15 cellular contexts compared by ENCODE assay signal in genomic region chr3:30341851-30342250, GRCh38.
DNase-seq lines count a peak whose midpoint lies in the region; ATAC-seq, FAIRE-seq and TF ChIP-seq lines count a peak whose summit lies in the region.
"Had no signal": no experiment of that assay in that cellular context is flagged by ENCODE, and none has a peak within 500 bp of the region (broad histone marks: within the 10 kb centered on the region; RNA-seq: fewer than 3 reads in every experiment).

No MANE protein-coding gene starts in this region.

- no peak for TF ChIP-seq POLR2A in heart left ventricle (IDR thresholded peaks at IDR 0.05)

- DNase-seq in heart left ventricle: no peak
- no peak for DNase-seq in Right ventricle myocardium superior
- no peak for DNase-seq in astrocyte (ENCODE audit: low read depth)
- DNase-seq in thoracic aorta (ENCODE audit: low spot score): no peak
- DNase-seq in WTC11 (ENCODE audit: low spot score): no peak
- DNase-seq in midbrain (lab: John Stamatoyannopoulos, UW): no peak
- DNase-seq: activated B cell treated with CpG ODN at 0.5 μM for 24 hours; left ventricle myocardium superior; NCI-H1092 treated with DMSO at 0.1 percent for 48 hours; retina; stimulated activated naive CD4-positive, alpha-beta T cell had no signal

- H3K79me2 ChIP-seq in astrocyte (ENCODE audit: insufficient read depth, low read length): no peaks in the 10 kb centered on the region

- intact Hi-C loops in heart left ventricle (cut with DNase I): loop anchor here in 3 of 10 donors (5.0 to 10.0 kb wide), 5 partner anchors 55 to 353 kb away; partner anchors contain the start of gene TGFBR2 (in 1 of the 3)
- intact Hi-C loops in Right ventricle myocardium superior (cut with DNase I): no loop called here

- CTCF ChIA-PET in WTC11 (lab: Charles Lee): no interaction called here

- peak overlapping the region; percentile 31 for H3K4me2 ChIP-seq in astrocyte (ENCODE audit: low read length)

- H3K9me3 Mint-ChIP-seq in astrocyte (ENCODE audit: unreplicated experiment) (no peaks in the 10 kb centered on the region), WTC11 (peaks cover 11% of the 10 kb centered on the region)

- no peak for ATAC-seq in heart left ventricle
- ATAC-seq in Right ventricle myocardium superior (ENCODE audit: poor library complexity): no peak
- ATAC-seq in thoracic aorta (ENCODE audit: insufficient number of reproducible peaks, low FRiP score, low read depth): no peak
- no peak for ATAC-seq in WTC11
- no peak for ATAC-seq in GM21825 (IDR thresholded peaks at IDR 0.05; ENCODE audit: unreplicated experiment)
- ATAC-seq: natural killer cell treated with Interleukin-12 subunit alpha and Interleukin-12 subunit beta and Interleukin-15 and Interleukin-18, amount 100 ng/mL, for 72 hours had no signal

- H3K9me3 ChIP-seq in heart left ventricle (no peaks in the 10 kb centered on the region), astrocyte (ENCODE audit: insufficient read depth, low read depth, low read length) (no peaks in the 10 kb centered on the region), muscle layer of colon (ENCODE audit: low read length) (no peaks in the 10 kb centered on the region), thoracic aorta (no peaks in the 10 kb centered on the region)
- H3K9me3 ChIP-seq: adrenal gland had no signal

- H3K4me1 Mint-ChIP-seq in astrocyte (ENCODE audit: low read depth, unreplicated experiment) (peaks cover 28% of the 10 kb centered on the region), WTC11 (peaks cover 13% of the 10 kb centered on the region)
- H3K4me1 Mint-ChIP-seq: activated B cell treated with CpG ODN at 0.5 μM for 24 hours had no signal

- peak; percentile 23 for FAIRE-seq in astrocyte (lab: Jason Lieb, UNC)

- H3K9ac ChIP-seq in astrocyte (ENCODE audit: low read length) (no peak overlapping the region), muscle layer of colon (ENCODE audit: low read length) (no peak overlapping the region)

- no peak for TF ChIP-seq CTCF in heart left ventricle (IDR thresholded peaks at IDR 0.05)
- TF ChIP-seq CTCF in astrocyte (IDR thresholded peaks at IDR 0.05; ENCODE audit: insufficient read depth, low read depth, low read length): no peak
- no peak for TF ChIP-seq CTCF in thoracic aorta (IDR thresholded peaks at IDR 0.05)
- no peak for TF ChIP-seq CTCF in WTC11 (IDR thresholded peaks at IDR 0.05)

- no peaks in the 10 kb centered on the region for H4K20me1 ChIP-seq in astrocyte (ENCODE audit: insufficient read depth, low read length)

- H3K27ac ChIP-seq in heart left ventricle (peak overlapping the region in 10 of 12 donors; percentile 6 to 70 (median 52)), astrocyte (ENCODE audit: low read depth, low read length) (peak overlapping the region; percentile 68), muscle layer of colon (ENCODE audit: low read depth, low read length) (peak overlapping the region; percentile 3), thoracic aorta (peak overlapping the region; percentile 40 to 80)

- no peaks in the 10 kb centered on the region for H3K36me3 ChIP-seq in heart left ventricle
- no peaks in the 10 kb centered on the region for H3K36me3 ChIP-seq in astrocyte (ENCODE audit: insufficient read depth, low read length)
- no peaks in the 10 kb centered on the region for H3K36me3 ChIP-seq in muscle layer of colon (ENCODE audit: insufficient read depth, low read length)
- H3K36me3 ChIP-seq in thoracic aorta: no peaks in the 10 kb centered on the region
- H3K36me3 ChIP-seq: adrenal gland had no signal

- 88 to 93% (median 92%) methylated on average over 1 of the region's 1 CpG for WGBS in heart left ventricle, 4 donors

- H3K4me3 Mint-ChIP-seq in astrocyte (ENCODE audit: unreplicated experiment) (no peak overlapping the region), WTC11 (no peak overlapping the region)
- H3K4me3 Mint-ChIP-seq: activated B cell treated with CpG ODN at 0.5 μM for 24 hours; natural killer cell treated with Interleukin-12 subunit alpha and Interleukin-12 subunit beta and Interleukin-15 and Interleukin-18, amount 100 ng/mL, for 72 hours had no signal

- no peaks in the 10 kb centered on the region for H3K36me3 Mint-ChIP-seq in astrocyte (ENCODE audit: low read depth, unreplicated experiment)
- peaks cover 5% of the 10 kb centered on the region; the same call in 1 of the 2 replicates for H3K36me3 Mint-ChIP-seq in WTC11

- H3K27me3 ChIP-seq in heart left ventricle (no peaks in the 10 kb centered on the region), astrocyte (ENCODE audit: insufficient read depth, low read length) (no peaks in the 10 kb centered on the region), muscle layer of colon (ENCODE audit: control insufficient read depth in 1 of 2, insufficient read depth in 2 of 2, low read length in 2 of 2) (no peaks in the 10 kb centered on the region), thoracic aorta (replicated peaks; ENCODE audit: insufficient read depth) (no peaks in the 10 kb centered on the region)
- H3K27me3 ChIP-seq: adrenal gland had no signal

- H3K4me1 ChIP-seq in heart left ventricle (peaks cover 0 to 29% (median 14%) of the 10 kb centered on the region in 12 donors), astrocyte (ENCODE audit: insufficient read depth, low read length) (peaks cover 33% of the 10 kb centered on the region), muscle layer of colon (ENCODE audit: insufficient read depth, low read length) (peaks cover 6% of the 10 kb centered on the region), thoracic aorta (ENCODE audit: control insufficient read depth in 1 of 2, low read depth in 2 of 2) (peaks cover 14 to 33% of the 10 kb centered on the region in 2 donors)

- peak overlapping the region; percentile 42 for H3K27ac Mint-ChIP-seq in astrocyte (ENCODE audit: unreplicated experiment)
- no peak overlapping the region for H3K27ac Mint-ChIP-seq in WTC11
- H3K27ac Mint-ChIP-seq: activated B cell treated with CpG ODN at 0.5 μM for 24 hours; natural killer cell treated with Interleukin-12 subunit alpha and Interleukin-12 subunit beta and Interleukin-15 and Interleukin-18, amount 100 ng/mL, for 72 hours had no signal

- H3K4me3 ChIP-seq in heart left ventricle: no peak overlapping the region
- no peak overlapping the region for H3K4me3 ChIP-seq in astrocyte (ENCODE audit: insufficient read depth, low read depth, low read length)
- H3K4me3 ChIP-seq in muscle layer of colon (ENCODE audit: low read depth in 1 of 2, low read length in 2 of 2): no peak overlapping the region
- H3K4me3 ChIP-seq in thoracic aorta: no peak overlapping the region
- H3K4me3 ChIP-seq: adrenal gland had no signal

- H3K27me3 Mint-ChIP-seq in astrocyte (ENCODE audit: low read depth, unreplicated experiment) (no peaks in the 10 kb centered on the region), WTC11 (ENCODE audit: low read depth) (no peaks in the 10 kb centered on the region)
- H3K27me3 Mint-ChIP-seq: activated B cell treated with CpG ODN at 0.5 μM for 24 hours had no signal

- H2AFZ ChIP-seq in astrocyte (ENCODE audit: low read depth, low read length): no peak overlapping the region

- POLR2A ChIA-PET in WTC11 (lab: Charles Lee): no interaction called here

TF ChIP-seq in WTC11, 78 proteins besides CTCF, POLR2A, EP300 and RAD21 (continues in another document):
- TF ChIP-seq FOXJ3 (CRISPR knock-in tag; IDR thresholded peaks at IDR 0.05; ENCODE audit: borderline replicate concordance) (no peak), ETV6 (CRISPR knock-in tag; IDR thresholded peaks at IDR 0.05) (no peak), ZNF317 (CRISPR knock-in tag; IDR thresholded peaks at IDR 0.05; ENCODE audit: borderline replicate concordance, low read depth) (no peak), MAX (CRISPR knock-in tag; IDR thresholded peaks at IDR 0.05) (no peak), ZSCAN18 (CRISPR knock-in tag; IDR thresholded peaks at IDR 0.05) (no peak), E2F4 (CRISPR knock-in tag; IDR thresholded peaks at IDR 0.05; ENCODE audit: borderline replicate concordance, low read depth) (no peak), TCF7 (CRISPR knock-in tag; IDR thresholded peaks at IDR 0.05; ENCODE audit: low read depth) (no peak)

Comparison
In these comparisons a context has a peak if more than half of its experiments do, and no peak if none do; other contexts are left out.
1. H3K27ac ChIP-seq: peak in every context shown above with its lines; median percentile 68 in astrocyte; 60 in thoracic aorta; 52 in heart left ventricle; 3 in muscle layer of colon.